In the genomic region with DNA sequence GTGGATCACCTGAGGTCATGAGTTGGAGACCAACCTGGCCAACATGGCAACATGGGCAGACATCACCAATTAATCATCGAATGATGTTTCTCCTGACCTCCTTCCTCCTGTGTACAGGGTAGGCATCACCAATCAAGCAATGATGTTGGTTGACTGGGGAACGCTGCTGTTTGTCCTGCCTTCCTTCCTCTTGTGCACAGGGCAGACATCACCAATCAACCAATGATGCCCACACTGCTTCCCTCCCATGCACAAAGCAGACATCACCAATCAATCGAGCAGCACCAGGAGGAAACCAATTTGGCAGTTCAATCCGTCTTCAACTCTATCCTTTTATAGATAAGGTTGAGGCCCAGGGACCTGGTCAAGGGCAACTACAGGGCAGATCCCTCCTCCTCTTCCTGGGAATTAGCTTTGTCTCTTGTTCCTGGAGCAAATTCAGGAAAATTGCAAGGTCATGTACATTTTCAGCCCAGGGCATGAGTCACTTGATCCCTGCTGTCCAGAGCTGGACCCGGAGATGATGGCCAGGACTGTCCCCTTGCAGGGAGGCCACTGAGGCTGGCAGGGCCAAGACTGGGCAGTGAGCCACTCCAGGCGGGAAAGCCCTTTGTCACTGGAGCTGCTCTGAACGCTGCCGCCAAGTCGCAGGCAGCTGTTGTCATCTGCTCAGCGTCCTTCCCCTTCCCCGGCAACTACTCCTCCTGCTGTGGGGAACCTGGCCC, we compare ENCODE assay signal across 11 cellular contexts. TPM values are rescaled to one million over a fixed set of nuclear protein-coding genes. Genes with fewer than 3 reads are reported as not detected.
A peak's percentile ranks its signal among the peaks of the same experiment; 100 is the strongest.
DNase-seq lines count a peak whose midpoint lies in the region; ATAC-seq, FAIRE-seq and TF ChIP-seq lines count a peak whose summit lies in the region.
"Had no signal": no experiment of that assay in that cellular context is flagged by ENCODE, and none has a peak within 500 bp of the region (broad histone marks: within the 10 kb centered on the region; RNA-seq: fewer than 3 reads in every experiment).

No MANE protein-coding gene starts in this region.

- ATAC-seq in sciatic nerve: no peak

- FAIRE-seq in RCC 7860 (lab: Jason Lieb, UNC): no peak
- no peak for FAIRE-seq in H54 (lab: Jason Lieb, UNC)
- FAIRE-seq: colon had no signal

- TF ChIP-seq POLR2A in breast epithelium (IDR thresholded peaks at IDR 0.05): no peak
- no peak for TF ChIP-seq POLR2A in testis (IDR thresholded peaks at IDR 0.05)
- no peak for TF ChIP-seq POLR2A in H54 (IDR thresholded peaks at IDR 0.05; ENCODE audit: low read depth, low read length)

- H3K9me3 Mint-ChIP-seq in MCF 10A (ENCODE audit: unreplicated experiment): no peaks in the 10 kb centered on the region

- H3K27me3 Mint-ChIP-seq in MCF 10A (ENCODE audit: insufficient read depth, unreplicated experiment): no peaks in the 10 kb centered on the region

- CTCF ChIA-PET in MCF 10A (lab: Yijun Ruan, JAX): interaction anchor here (0.7 to 0.8 kb wide), 2 partner anchors 32 to 86 kb away, joined by 3 read pairs; no protein-coding TSS in a partner anchor

- H3K9me3 ChIP-seq in breast epithelium (peaks cover 0 to 7% of the 10 kb centered on the region in 2 donors), testis (no peaks in the 10 kb centered on the region)
- H3K9me3 ChIP-seq: upper lobe of left lung had no signal

- DNase-seq in MCF 10A (ENCODE audit: unreplicated experiment) (peak; percentile 27), breast epithelium (ENCODE audit: low spot score in 2 of 2) (no peak), RCC 7860 (ENCODE audit: low spot score) (peak; percentile 5), fibroblast of pulmonary artery (ENCODE audit: low read depth) (peak; percentile 84), testis (peak; percentile 65), GM19240 (ENCODE audit: insufficient read length, low spot score) (no peak), sciatic nerve (ENCODE audit: low spot score) (no peak), H54 (ENCODE audit: insufficient read length, low spot score) (no peak)
- DNase-seq: GF-D8, upper lobe of left lung had no signal

- no peak overlapping the region for H3K27ac ChIP-seq in breast epithelium
- peak overlapping the region in 1 of 2 donors; percentile 55 for H3K27ac ChIP-seq in testis
- H3K27ac ChIP-seq: upper lobe of left lung had no signal

- H3K27ac Mint-ChIP-seq in MCF 10A (ENCODE audit: low read depth, unreplicated experiment): no peak overlapping the region

- H3K27me3 ChIP-seq in breast epithelium: no peaks in the 10 kb centered on the region
- H3K27me3 ChIP-seq in testis: no peaks in the 10 kb centered on the region
- H3K27me3 ChIP-seq: upper lobe of left lung had no signal

- H3K4me1 Mint-ChIP-seq in MCF 10A (ENCODE audit: insufficient read depth, unreplicated experiment): no peaks in the 10 kb centered on the region

- H3K4me3 ChIP-seq in breast epithelium: no peak overlapping the region
- no peak overlapping the region for H3K4me3 ChIP-seq in fibroblast of pulmonary artery (replicated peaks; ENCODE audit: low read depth, low read length)
- H3K4me3 ChIP-seq in testis: no peak overlapping the region
- H3K4me3 ChIP-seq: upper lobe of left lung had no signal

- intact Hi-C loops in MCF 10A (cut with micrococcal nuclease): no loop called here
- intact Hi-C loops in breast epithelium (cut with DNase I; ENCODE audit: low total_unique reads): loop anchor here (10.0 kb wide), 1 partner anchor 129 kb away; no protein-coding TSS in a partner anchor
- intact Hi-C loops in testis (cut with DNase I; ENCODE audit: low total_unique reads): no loop called here
- intact Hi-C loops in sciatic nerve (cut with DNase I): loop anchor here (2.0 kb wide), 1 partner anchor 17 kb away; no protein-coding TSS in a partner anchor

- H3K4me1 ChIP-seq in breast epithelium (no peaks in the 10 kb centered on the region), testis (peaks cover 8% of the 10 kb centered on the region)

- BruUV-seq in MCF 10A (replicated peaks; lab: Mats Ljungman, UMichigan): no TSS peak

- 33 to 49% methylated on average over 10 to 11 of the region's 11 CpGs for whole genome bisulfite sequencing in testis, 2 donors

- TF ChIP-seq CTCF in MCF 10A (IDR thresholded peaks at IDR 0.05; ENCODE audit: unreplicated experiment): no peak
- TF ChIP-seq CTCF in breast epithelium (IDR thresholded peaks at IDR 0.05): no peak
- TF ChIP-seq CTCF in fibroblast of pulmonary artery (IDR thresholded peaks at IDR 0.05; ENCODE audit: low read length, missing control alignments): no peak
- TF ChIP-seq CTCF in testis (IDR thresholded peaks at IDR 0.05): no peak

- POLR2A ChIA-PET in MCF 10A (lab: Yijun Ruan, JAX): interaction anchor here (1.7 kb wide), 1 partner anchor 29 kb away, joined by 4 read pairs; no protein-coding TSS in a partner anchor

- H3K4me3 Mint-ChIP-seq in MCF 10A (ENCODE audit: unreplicated experiment): no peak overlapping the region

- H3K36me3 ChIP-seq in breast epithelium: no peaks in the 10 kb centered on the region
- no peaks in the 10 kb centered on the region for H3K36me3 ChIP-seq in testis (ENCODE audit: low read depth, missing control alignments)
- H3K36me3 ChIP-seq: upper lobe of left lung had no signal

- H3K36me3 Mint-ChIP-seq in MCF 10A (ENCODE audit: insufficient read depth, unreplicated experiment): peaks cover 4% of the 10 kb centered on the region

RNA-seq across cellular contexts. Expression of gene CSNK1G2, which starts 5.3 kb away (rescaled TPM):
- total RNA-seq in MCF 10A (2022): 48.5 and 54.4 TPM in 2 replicates
- total RNA-seq in breast epithelium: 10 to 100 TPM; 31.5 to 76.7 (median 68.2) TPM
- 100 to 1,000 TPM; 159 to 287 TPM for total RNA-seq in testis
- polyA plus RNA-seq in testis (ENCODE audit: insufficient read depth, low read depth, low replicate concordance): 178 TPM
- 51.6 TPM for total RNA-seq in sciatic nerve

RNA-seq across cellular contexts. Expression of gene ADAT3, which starts 30.4 kb away (rescaled TPM):
- 6.8 and 6.9 TPM in 2 replicates for total RNA-seq in MCF 10A (2022)
- total RNA-seq in breast epithelium: 1 to 10 TPM; 1.1 to 5.4 (median 4.9) TPM
- 10 to 100 TPM; 10.6 to 16.7 TPM for total RNA-seq in testis
- 1.1 TPM for polyA plus RNA-seq in testis (ENCODE audit: insufficient read depth, low read depth, low replicate concordance)
- 4.3 TPM for total RNA-seq in sciatic nerve

RNA-seq across cellular contexts. Expression of gene SCAMP4, which starts 30.4 kb away (rescaled TPM):
- total RNA-seq in MCF 10A (2022): 48.7 and 67.2 TPM in 2 replicates
- total RNA-seq in breast epithelium: 10 to 100 TPM; 41.4 to 66.6 (median 44.6) TPM
- total RNA-seq in testis: 100 to 1,000 TPM in 1 of 2 donors, 10 to 100 TPM in 1; 80.1 to 108 TPM
- 50.1 TPM for polyA plus RNA-seq in testis (ENCODE audit: insufficient read depth, low read depth, low replicate concordance)
- total RNA-seq in sciatic nerve: 53.5 TPM

RNA-seq across cellular contexts. Expression of gene ABHD17A, which starts 50.4 kb away (rescaled TPM):
- 38.9 and 39.5 TPM in 2 replicates for total RNA-seq in MCF 10A (2022)
- 10 to 100 TPM; 62.4 to 81.3 (median 76.0) TPM for total RNA-seq in breast epithelium
- 100 to 1,000 TPM; 127 to 140 TPM for total RNA-seq in testis
- 51.1 TPM for polyA plus RNA-seq in testis (ENCODE audit: insufficient read depth, low read depth, low replicate concordance)
- total RNA-seq in sciatic nerve: 78.9 TPM

Comparison
In these comparisons a context has a peak if more than half of its experiments do, and no peak if none do; other contexts are left out.
1. DNase-seq: peak in MCF 10A (single experiment), RCC 7860 (single experiment), fibroblast of pulmonary artery (single experiment) and testis (single experiment); none in breast epithelium (0 of 2), GM19240 (single experiment), sciatic nerve (single experiment) and H54 (single experiment).
2. intact Hi-C loops: an anchor here in breast epithelium (10.0 kb wide) and sciatic nerve (2.0 kb wide); none called in MCF 10A and testis.